In the genomic region with DNA sequence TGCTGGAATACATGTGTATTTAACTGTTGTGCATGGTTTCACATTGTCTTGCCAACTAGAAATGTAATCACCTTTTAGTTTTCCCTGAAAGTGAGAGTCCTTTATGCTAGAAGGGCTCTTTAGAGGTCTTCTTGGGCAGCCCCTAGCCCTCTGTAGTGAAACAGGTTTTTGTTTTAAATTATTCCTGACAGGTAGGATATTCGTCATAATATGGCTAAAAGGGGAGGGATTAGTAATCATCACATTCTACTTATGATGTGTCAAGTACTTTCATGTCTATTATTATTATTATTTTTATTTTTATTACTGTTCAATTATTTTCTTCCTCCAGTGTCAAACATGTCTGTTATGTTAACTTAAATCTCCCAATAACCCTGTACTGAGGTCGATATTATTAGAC, we compare ENCODE assay signal across 14 cellular contexts. TPM values are rescaled to one million over a fixed set of nuclear protein-coding genes. Genes with fewer than 3 reads are reported as not detected.
A peak's percentile ranks its signal among the peaks of the same experiment; 100 is the strongest.
DNase-seq lines count a peak whose midpoint lies in the region; ATAC-seq and TF ChIP-seq lines count a peak whose summit lies in the region.
"Had no signal": no experiment of that assay in that cellular context is flagged by ENCODE, and none has a peak within 500 bp of the region (broad histone marks: within the 10 kb centered on the region; RNA-seq: fewer than 3 reads in every experiment).

No MANE protein-coding gene starts in this region.

- no peaks in the 10 kb centered on the region for H3K27me3 ChIP-seq in CD4-positive, alpha-beta memory T cell (ENCODE audit: insufficient read depth, low read length)
- H3K27me3 ChIP-seq in adipocyte (replicated peaks; ENCODE audit: control insufficient read depth, insufficient read depth, low read length), result no peaks in the 10 kb centered on the region
- no peaks in the 10 kb centered on the region for H3K27me3 ChIP-seq in osteoblast (ENCODE audit: insufficient read depth, low read length)
- H3K27me3 ChIP-seq in GM23338 (ENCODE audit: insufficient read depth), result no peaks in the 10 kb centered on the region

- H3K36me3 Mint-ChIP-seq in CD4-positive, alpha-beta memory T cell, result peaks cover 25 to 57% of the 10 kb centered on the region in 2 donors
- H3K36me3 Mint-ChIP-seq in HFFc6 (ENCODE audit: low read depth) (peaks cover 10% of the 10 kb centered on the region; the same call in 1 of the 2 replicates), GM23338 (ENCODE audit: low read depth) (peaks cover 8% of the 10 kb centered on the region; the same call in 2 of the 3 replicates)

- CTCF ChIA-PET in CD4-positive, alpha-beta memory T cell (lab: Charles Lee; ENCODE audit: partially characterized antibody), result interaction anchor here (1.3 to 2.9 kb wide), 6 partner anchors 17 to 283 kb away, joined by 3 to 14 read pairs (median 6); no protein-coding TSS in a partner anchor

- H3K9me3 Mint-ChIP-seq in CD4-positive, alpha-beta memory T cell, result no peaks in the 10 kb centered on the region
- H3K9me3 Mint-ChIP-seq in HFFc6 (no peaks in the 10 kb centered on the region), GM23338 (no peaks in the 10 kb centered on the region)
- H3K9me3 Mint-ChIP-seq: stimulated activated naive B cell treated with anti-CD40 and anti-IgM and Interleukin-4, amounts not matched to agents 10 μg/mL and 1 μg/mL and 100 μg/mL, for 72 hours had no signal

- H3K4me1 Mint-ChIP-seq in CD4-positive, alpha-beta memory T cell, result peaks cover 58 to 96% (median 85%) of the 10 kb centered on the region in 4 donors
- H3K4me1 Mint-ChIP-seq in HFFc6 (ENCODE audit: low read depth) (peaks cover 75% of the 10 kb centered on the region), GM23338 (peaks cover 28% of the 10 kb centered on the region)

- H3K4me2 ChIP-seq in osteoblast (ENCODE audit: insufficient read depth, low read length), result no peak overlapping the region
- no peak overlapping the region for H3K4me2 ChIP-seq in GM23338
- H3K4me2 ChIP-seq: KMS-11 had no signal

- no peak overlapping the region for H2AFZ ChIP-seq in osteoblast (ENCODE audit: low read length)
- H2AFZ ChIP-seq in GM23338, result no peak overlapping the region

- POLR2A ChIA-PET in CD4-positive, alpha-beta memory T cell (lab: Charles Lee; ENCODE audit: partially characterized antibody), result interaction anchor here (1.0 to 5.2 kb wide), 6 partner anchors 8 to 107 kb away, joined by 4 to 23 read pairs (median 10); a partner anchor contains a TSS

- H4K20me1 ChIP-seq in osteoblast (ENCODE audit: insufficient read depth, low read length), result peaks cover 39% of the 10 kb centered on the region
- H4K20me1 ChIP-seq in GM23338 (replicated peaks; ENCODE audit: insufficient read depth), result no peaks in the 10 kb centered on the region

- no peaks in the 10 kb centered on the region for H3K9me2 ChIP-seq in GM23338 (ENCODE audit: insufficient read depth)

- TF ChIP-seq CTCF in HFFc6 (IDR thresholded peaks at IDR 0.05), result no peak
- no peak for TF ChIP-seq CTCF in osteoblast (IDR thresholded peaks at IDR 0.05; ENCODE audit: extremely low read depth, low read depth, low read length)
- no peak for TF ChIP-seq CTCF in GM23338 (conservative IDR thresholded peaks at IDR 0.05; ENCODE audit: low read depth in 2 of 2)

- intact Hi-C loops in CD4-positive, alpha-beta memory T cell (cut with micrococcal nuclease), result no loop called here

- H3F3A ChIP-seq in GM23338 (replicated peaks; ENCODE audit: low read depth), result no peaks in the 10 kb centered on the region

- H3K9me3 ChIP-seq in CD4-positive, alpha-beta memory T cell (ENCODE audit: control insufficient read depth in 1 of 2, low read length in 2 of 2), result no peaks in the 10 kb centered on the region
- no peaks in the 10 kb centered on the region for H3K9me3 ChIP-seq in adipocyte (ENCODE audit: control insufficient read depth, low read length)
- no peaks in the 10 kb centered on the region for H3K9me3 ChIP-seq in osteoblast (ENCODE audit: low read depth, low read length)

- H3K4me3 Mint-ChIP-seq in CD4-positive, alpha-beta memory T cell, result peak overlapping the region in 7 of 8 donors; percentile 52 to 83 (median 58)
- H3K4me3 Mint-ChIP-seq in HFFc6 (no peak overlapping the region), GM23338 (no peak overlapping the region)
- H3K4me3 Mint-ChIP-seq: stimulated activated naive B cell treated with anti-CD40 and anti-IgM and Interleukin-4, amounts not matched to agents 10 μg/mL and 1 μg/mL and 100 μg/mL, for 72 hours had no signal

- H3K9ac ChIP-seq in adipocyte (ENCODE audit: low read length), result peak overlapping the region; percentile 62
- H3K9ac ChIP-seq: KMS-11 had no signal

- H3K4me3 ChIP-seq in CD4-positive, alpha-beta memory T cell (ENCODE audit: low read length in 2 of 2), result no peak overlapping the region
- no peak overlapping the region for H3K4me3 ChIP-seq in adipocyte (ENCODE audit: low read length)
- H3K4me3 ChIP-seq in osteoblast (ENCODE audit: insufficient read depth, low read length), result no peak overlapping the region
- no peak overlapping the region for H3K4me3 ChIP-seq in GM23338

- peak overlapping the region; percentile 21 for H3K27ac ChIP-seq in CD4-positive, alpha-beta memory T cell (ENCODE audit: low read depth, low read length)
- H3K27ac ChIP-seq in osteoblast (ENCODE audit: low read depth, low read length) (peak overlapping the region; percentile 69), GM23338 (ENCODE audit: low read depth) (no peak overlapping the region)
- H3K27ac ChIP-seq: KMS-11 had no signal

- H3K27ac Mint-ChIP-seq in CD4-positive, alpha-beta memory T cell, result peak overlapping the region in 6 of 7 donors; percentile 62 to 94 (median 90)
- peak overlapping the region; percentile 90 for H3K27ac Mint-ChIP-seq in HFFc6
- no peak overlapping the region for H3K27ac Mint-ChIP-seq in GM23338

- ATAC-seq in GM23338, result no peak

- no peaks in the 10 kb centered on the region for H3K27me3 Mint-ChIP-seq in CD4-positive, alpha-beta memory T cell
- no peaks in the 10 kb centered on the region; the same call in 1 of the 2 replicates for H3K27me3 Mint-ChIP-seq in HFFc6 (ENCODE audit: insufficient read depth)
- no peaks in the 10 kb centered on the region for H3K27me3 Mint-ChIP-seq in GM23338 (ENCODE audit: insufficient read depth, low read depth, poor library complexity)
- H3K27me3 Mint-ChIP-seq: stimulated activated naive B cell treated with anti-CD40 and anti-IgM and Interleukin-4, amounts not matched to agents 10 μg/mL and 1 μg/mL and 100 μg/mL, for 72 hours had no signal

- no peaks in the 10 kb centered on the region for H3K36me3 ChIP-seq in CD4-positive, alpha-beta memory T cell (ENCODE audit: insufficient read depth, low read length)
- H3K36me3 ChIP-seq in adipocyte (ENCODE audit: control insufficient read depth, insufficient read depth, low read length, severe bottlenecking) (no peaks in the 10 kb centered on the region), osteoblast (ENCODE audit: insufficient read depth, low read length) (peaks cover 6% of the 10 kb centered on the region), GM23338 (ENCODE audit: insufficient read depth) (no peaks in the 10 kb centered on the region)

- H3K79me2 ChIP-seq in osteoblast (ENCODE audit: insufficient read depth, low read length) (peaks cover 77% of the 10 kb centered on the region), GM23338 (replicated peaks; ENCODE audit: insufficient read depth) (peaks cover 30% of the 10 kb centered on the region)

- H3K4me1 ChIP-seq in CD4-positive, alpha-beta memory T cell (ENCODE audit: insufficient read depth, low read length), result peaks cover 93% of the 10 kb centered on the region
- peaks cover 43% of the 10 kb centered on the region for H3K4me1 ChIP-seq in adipocyte (ENCODE audit: control insufficient read depth, insufficient read depth, low read length)
- peaks cover 35% of the 10 kb centered on the region for H3K4me1 ChIP-seq in osteoblast (ENCODE audit: insufficient read depth, low read length)
- peaks cover 7% of the 10 kb centered on the region; the same call in 1 of the 2 replicates for H3K4me1 ChIP-seq in GM23338 (ENCODE audit: insufficient read depth)

- no peak for DNase-seq in CD4-positive, alpha-beta memory T cell
- DNase-seq in HFFc6 (no peak), adipocyte (ENCODE audit: low read depth) (no peak), osteoblast (ENCODE audit: insufficient read length, low spot score, missing footprints) (peak; percentile 21), GM23338 (ENCODE audit: low spot score) (no peak), AG08395 (ENCODE audit: low spot score) (no peak), GM19238 (ENCODE audit: insufficient read length, low spot score) (no peak)
- DNase-seq in stimulated activated CD4-positive, alpha-beta T cell treated with anti-CD3 and anti-CD28 coated beads, Interleukin-4, amount 100 ng/mL, for 4 hours, result no peak
- DNase-seq: activated effector memory CD4-positive, alpha-beta T cell treated with Interleukin-2 at 50 U/mL for 16 hours; foreskin melanocyte; NCI-H2107; OCI-M1; stimulated activated naive B cell treated with anti-CD40 and anti-IgM and Interleukin-4, amounts not matched to agents 10 μg/mL and 1 μg/mL and 100 μg/mL, for 72 hours had no signal

TF ChIP-seq in GM23338, 12 proteins besides CTCF, POLR2A, EP300 and RAD21:
- TF ChIP-seq STAT1 (IDR thresholded peaks at IDR 0.05; ENCODE audit: unreplicated experiment), result no peak

RNA-seq across cellular contexts. Expression of a gene that starts 35.5 kb away (rescaled TPM):
- total RNA-seq in CD4-positive, alpha-beta memory T cell, result 100 to 1,000 TPM; 334 to 343 TPM
- 100 to 1,000 TPM; 594 to 669 TPM for polyA plus RNA-seq in CD4-positive, alpha-beta memory T cell
- 100 to 1,000 TPM; 410 to 540 (median 485) TPM for total RNA-seq in HFFc6 (2021; fragmentation: NEBNext Ultra II Directional; extraction: Animal tissue kit (Norgen Biotek cat#: 25700))
- total RNA-seq in osteoblast, result 236 and 249 TPM in 2 replicates
- 111 and 120 TPM in 2 replicates for total RNA-seq in GM23338 (2014; rRNA removed; shearing (Covaris generic))
- polyA plus RNA-seq in GM23338 (2016; fragmentation: Nextera tagmentation; extraction: Ambion mirVana), result 47.5 and 49.2 TPM in 2 replicates

Comparison
In these comparisons a context has a peak if more than half of its experiments do, and no peak if none do; other contexts are left out.
1. H3K4me3 Mint-ChIP-seq: peak in CD4-positive, alpha-beta memory T cell (7 of 8); none in HFFc6 (single experiment) and GM23338 (single experiment).